In the genomic region with DNA sequence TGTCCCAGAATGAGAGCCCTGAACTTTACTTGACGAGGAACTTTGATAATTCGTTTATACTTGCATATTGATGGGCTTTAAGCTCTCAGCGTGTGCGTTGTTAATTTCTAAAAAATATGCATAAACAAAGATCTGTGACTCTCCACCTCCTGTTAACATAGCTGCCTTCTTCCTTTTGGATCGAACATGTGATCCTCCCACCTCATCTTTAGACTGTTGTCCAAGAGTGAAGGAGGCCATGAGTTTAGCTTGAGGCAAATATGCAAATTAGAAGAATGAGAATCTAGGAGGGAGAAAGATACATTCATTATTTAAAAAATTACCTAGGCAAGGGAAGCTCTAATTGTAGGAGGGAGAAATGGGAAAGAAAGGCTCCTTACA, we compare ENCODE assay signal across 1 cellular context.
TF ChIP-seq lines count a peak whose summit lies in the region.

No MANE protein-coding gene starts in this region.

TF ChIP-seq in GM23338, 12 proteins besides CTCF, POLR2A, EP300 and RAD21 (continued from another document):
- TF ChIP-seq, protein P1, sequence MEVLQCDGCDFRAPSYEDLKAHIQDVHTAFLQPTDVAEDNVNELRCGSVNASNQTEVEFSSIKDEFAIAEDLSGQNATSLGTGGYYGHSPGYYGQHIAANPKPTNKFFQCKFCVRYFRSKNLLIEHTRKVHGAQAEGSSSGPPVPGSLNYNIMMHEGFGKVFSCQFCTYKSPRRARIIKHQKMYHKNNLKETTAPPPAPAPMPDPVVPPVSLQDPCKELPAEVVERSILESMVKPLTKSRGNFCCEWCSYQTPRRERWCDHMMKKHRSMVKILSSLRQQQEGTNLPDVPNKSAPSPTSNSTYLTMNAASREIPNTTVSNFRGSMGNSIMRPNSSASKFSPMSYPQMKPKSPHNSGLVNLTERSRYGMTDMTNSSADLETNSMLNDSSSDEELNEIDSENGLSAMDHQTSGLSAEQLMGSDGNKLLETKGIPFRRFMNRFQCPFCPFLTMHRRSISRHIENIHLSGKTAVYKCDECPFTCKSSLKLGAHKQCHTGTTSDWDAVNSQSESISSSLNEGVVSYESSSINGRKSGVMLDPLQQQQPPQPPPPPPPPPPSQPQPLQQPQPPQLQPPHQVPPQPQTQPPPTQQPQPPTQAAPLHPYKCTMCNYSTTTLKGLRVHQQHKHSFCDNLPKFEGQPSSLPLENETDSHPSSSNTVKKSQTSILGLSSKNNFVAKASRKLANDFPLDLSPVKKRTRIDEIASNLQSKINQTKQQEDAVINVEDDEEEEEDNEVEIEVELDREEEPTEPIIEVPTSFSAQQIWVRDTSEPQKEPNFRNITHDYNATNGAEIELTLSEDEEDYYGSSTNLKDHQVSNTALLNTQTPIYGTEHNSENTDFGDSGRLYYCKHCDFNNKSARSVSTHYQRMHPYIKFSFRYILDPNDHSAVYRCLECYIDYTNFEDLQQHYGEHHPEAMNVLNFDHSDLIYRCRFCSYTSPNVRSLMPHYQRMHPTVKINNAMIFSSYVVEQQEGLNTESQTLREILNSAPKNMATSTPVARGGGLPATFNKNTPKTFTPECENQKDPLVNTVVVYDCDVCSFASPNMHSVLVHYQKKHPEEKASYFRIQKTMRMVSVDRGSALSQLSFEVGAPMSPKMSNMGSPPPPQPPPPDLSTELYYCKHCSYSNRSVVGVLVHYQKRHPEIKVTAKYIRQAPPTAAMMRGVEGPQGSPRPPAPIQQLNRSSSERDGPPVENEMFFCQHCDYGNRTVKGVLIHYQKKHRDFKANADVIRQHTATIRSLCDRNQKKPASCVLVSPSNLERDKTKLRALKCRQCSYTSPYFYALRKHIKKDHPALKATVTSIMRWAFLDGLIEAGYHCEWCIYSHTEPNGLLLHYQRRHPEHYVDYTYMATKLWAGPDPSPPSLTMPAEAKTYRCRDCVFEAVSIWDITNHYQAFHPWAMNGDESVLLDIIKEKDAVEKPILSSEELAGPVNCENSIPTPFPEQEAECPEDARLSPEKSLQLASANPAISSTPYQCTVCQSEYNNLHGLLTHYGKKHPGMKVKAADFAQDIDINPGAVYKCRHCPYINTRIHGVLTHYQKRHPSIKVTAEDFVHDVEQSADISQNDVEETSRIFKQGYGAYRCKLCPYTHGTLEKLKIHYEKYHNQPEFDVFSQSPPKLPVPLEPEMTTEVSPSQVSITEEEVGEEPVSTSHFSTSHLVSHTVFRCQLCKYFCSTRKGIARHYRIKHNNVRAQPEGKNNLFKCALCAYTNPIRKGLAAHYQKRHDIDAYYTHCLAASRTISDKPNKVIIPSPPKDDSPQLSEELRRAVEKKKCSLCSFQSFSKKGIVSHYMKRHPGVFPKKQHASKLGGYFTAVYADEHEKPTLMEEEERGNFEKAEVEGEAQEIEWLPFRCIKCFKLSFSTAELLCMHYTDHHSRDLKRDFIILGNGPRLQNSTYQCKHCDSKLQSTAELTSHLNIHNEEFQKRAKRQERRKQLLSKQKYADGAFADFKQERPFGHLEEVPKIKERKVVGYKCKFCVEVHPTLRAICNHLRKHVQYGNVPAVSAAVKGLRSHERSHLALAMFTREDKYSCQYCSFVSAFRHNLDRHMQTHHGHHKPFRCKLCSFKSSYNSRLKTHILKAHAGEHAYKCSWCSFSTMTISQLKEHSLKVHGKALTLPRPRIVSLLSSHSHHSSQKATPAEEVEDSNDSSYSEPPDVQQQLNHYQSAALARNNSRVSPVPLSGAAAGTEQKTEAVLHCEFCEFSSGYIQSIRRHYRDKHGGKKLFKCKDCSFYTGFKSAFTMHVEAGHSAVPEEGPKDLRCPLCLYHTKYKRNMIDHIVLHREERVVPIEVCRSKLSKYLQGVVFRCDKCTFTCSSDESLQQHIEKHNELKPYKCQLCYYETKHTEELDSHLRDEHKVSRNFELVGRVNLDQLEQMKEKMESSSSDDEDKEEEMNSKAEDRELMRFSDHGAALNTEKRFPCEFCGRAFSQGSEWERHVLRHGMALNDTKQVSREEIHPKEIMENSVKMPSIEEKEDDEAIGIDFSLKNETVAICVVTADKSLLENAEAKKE (CRISPR knock-in tag; IDR thresholded peaks at IDR 0.05), result no peak
- TF ChIP-seq EZH2phosphoT487 (IDR thresholded peaks at IDR 0.05; ENCODE audit: unreplicated experiment), result no peak
